In genomic region chr7:52723606-52724005, GRCh38 we compare ENCODE assay signal across 30 cellular contexts.
"Had no signal": no experiment of that assay in that cellular context is flagged by ENCODE, and none has a peak within 500 bp of the region (broad histone marks: within the 10 kb centered on the region; RNA-seq: fewer than 3 reads in every experiment).

No MANE protein-coding gene starts in this region.

- ATAC-seq: activated naive CD4-positive, alpha-beta T cell treated with anti-CD3 and anti-CD28 coated beads, Interleukin-2, amount 50 U/mL, for 72 hours; activated T-cell treated with anti-CD3 and anti-CD28 coated beads, Interleukin-2, amount 50 U/mL, for 72 hours; gastroesophageal sphincter; heart right ventricle; T-helper 17 cell had no signal

- H3K27me3 ChIP-seq: adrenal gland, breast epithelium, cardiac muscle cell, colonic mucosa, esophagus squamous epithelium, gastroesophageal sphincter, heart right ventricle had no signal

- H3K9me3 ChIP-seq: adrenal gland, breast epithelium, colonic mucosa, esophagus squamous epithelium, gastroesophageal sphincter had no signal

- DNase-seq: activated CD4-positive, alpha-beta memory T cell treated with anti-CD3 and anti-CD28 coated beads, Interleukin-2, amount 10 ng/mL, durations not matched to agents 7 days and 5 days; activated CD4-positive, alpha-beta T cell treated with anti-CD3 and anti-CD28 coated beads for 1 hour; activated CD4-positive, alpha-beta T cell treated with anti-CD3 and anti-CD28 coated beads for 4 hours; activated CD4-positive, alpha-beta T cell treated with anti-CD3 and anti-CD28 coated beads, Interleukin-2, amount 10 ng/mL, durations not matched to agents 7 days and 5 days; activated CD4-positive, alpha-beta T cell treated with anti-CD3 and anti-CD28 coated beads, Interleukin-2, amount 50 U/mL, for 4 hours; activated CD8-positive, alpha-beta memory T cell treated with anti-CD3 and anti-CD28 coated beads, Interleukin-2, amount 50 U/mL, for 48 hours; activated gamma-delta T cell; activated naive CD4-positive, alpha-beta T cell; activated naive CD4-positive, alpha-beta T cell treated with anti-CD3 and anti-CD28 coated beads, Interleukin-2, amount 10 ng/mL, durations not matched to agents 7 days and 5 days; activated T-cell treated with anti-CD3 and anti-CD28 coated beads for 4 hours; activated T-cell treated with anti-CD3 and anti-CD28 coated beads, Interleukin-2, amount 50 U/mL, for 24 hours; activated T-cell treated with anti-CD3 and anti-CD28 coated beads, Interleukin-2, amount 50 U/mL, for 72 hours; adrenal gland; amygdala; aorta; central memory CD4-positive, alpha-beta T cell; cerebellar nuclear complex; colonic mucosa; effector CD8-positive, alpha-beta T cell; esophagus squamous epithelium; foreskin melanocyte; heart right ventricle; T-helper 1 cell; T-helper 17 cell; T1000 had no signal

- H3K4me3 ChIP-seq: adrenal gland, breast epithelium, cardiac muscle cell, colonic mucosa, esophagus squamous epithelium, gastroesophageal sphincter, heart right ventricle had no signal

- H3K4me1 ChIP-seq: adrenal gland, breast epithelium, colonic mucosa, esophagus squamous epithelium, gastroesophageal sphincter, heart right ventricle had no signal

- H3K36me3 ChIP-seq: adrenal gland, breast epithelium, cardiac muscle cell, colonic mucosa, esophagus squamous epithelium, gastroesophageal sphincter, heart right ventricle had no signal

- H3K27ac ChIP-seq: adrenal gland, breast epithelium, cardiac muscle cell, colonic mucosa, epithelial cell of prostate, esophagus squamous epithelium, gastroesophageal sphincter, heart right ventricle had no signal
